Comparison of ENCODE assay signal across 8 cellular contexts in the genomic region with DNA sequence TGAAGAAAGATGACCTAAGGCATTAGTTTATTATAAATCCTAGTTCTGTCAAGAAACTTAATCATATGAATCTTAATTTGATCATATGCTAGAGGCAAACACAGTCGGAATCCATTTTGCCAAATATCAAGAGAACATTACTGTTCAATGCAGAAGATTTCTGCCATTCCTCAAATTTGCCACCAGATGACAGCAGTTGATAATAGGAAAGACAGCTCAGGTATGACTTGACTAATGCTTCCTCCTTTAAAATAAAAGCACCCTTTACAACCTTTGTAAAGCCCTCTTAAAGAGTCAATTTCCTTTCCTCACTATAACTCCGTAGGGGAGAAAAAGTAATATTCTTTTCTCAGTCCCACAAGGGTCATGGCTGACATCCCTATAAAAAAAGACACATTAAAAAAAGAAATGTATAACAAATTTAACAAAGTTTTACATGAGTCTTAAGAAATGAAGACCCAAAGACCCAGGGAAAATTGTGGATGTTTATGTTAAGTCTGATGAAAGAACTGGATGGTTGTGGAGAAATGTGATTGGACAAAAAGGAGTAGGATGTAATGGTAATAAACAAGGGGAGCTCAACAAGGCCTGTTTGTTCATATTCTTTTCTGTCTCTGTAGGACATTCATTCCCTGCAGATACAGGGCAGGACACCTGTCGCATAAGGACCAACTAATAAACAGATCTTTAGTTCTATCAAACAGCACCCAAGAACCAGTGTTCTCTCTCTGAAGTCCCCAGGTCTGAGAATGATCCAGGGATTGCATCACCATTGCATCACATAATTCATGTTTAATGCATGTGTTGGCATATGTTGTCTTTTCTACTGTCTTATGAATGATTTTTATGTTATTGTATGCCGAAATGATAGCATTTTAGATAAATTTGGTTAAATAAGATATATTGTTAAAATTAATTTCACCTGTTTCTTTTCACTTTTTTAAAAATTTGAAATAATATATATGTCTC. TPM values are rescaled to one million over a fixed set of nuclear protein-coding genes. Genes with fewer than 3 reads are reported as not detected.
A peak's percentile ranks its signal among the peaks of the same experiment; 100 is the strongest.
DNase-seq lines count a peak whose midpoint lies in the region; ATAC-seq and TF ChIP-seq lines count a peak whose summit lies in the region.

No MANE protein-coding gene starts in this region.

- H3K9me3 ChIP-seq in Panc1 (ENCODE audit: control insufficient read depth, insufficient read depth, low read depth, low read length) (no peaks in the 10 kb centered on the region), gastrocnemius medialis (no peaks in the 10 kb centered on the region)

- in situ Hi-C loops in Panc1 (cut with HindIII; ENCODE audit: low pct_unique_long_range_greater_than_20kb, low sequenced_read_pairs) (no loop called here), gastrocnemius medialis (cut with MboI; ENCODE audit: low sequenced_read_pairs in 4 of 4) (no loop called here)

- H3K4me1 ChIP-seq in Panc1 (ENCODE audit: control insufficient read depth, insufficient read depth, low read length) (no peaks in the 10 kb centered on the region), gastrocnemius medialis (no peaks in the 10 kb centered on the region)

- no peak overlapping the region for H3K27ac ChIP-seq in Panc1 (ENCODE audit: low read length)
- H3K27ac ChIP-seq in gastrocnemius medialis, result no peak overlapping the region

- H3K4me3 ChIP-seq in Panc1 (ENCODE audit: low read depth in 2 of 2, low read length in 2 of 2), result no peak overlapping the region
- no peak overlapping the region for H3K4me3 ChIP-seq in gastrocnemius medialis

- intact Hi-C loops in Panc1 (cut with micrococcal nuclease; ENCODE audit: unreplicated experiment) (loop anchor here (1.0 to 5.0 kb wide), 2 partner anchors 71 to 99 kb away; no protein-coding TSS in a partner anchor), gastrocnemius medialis (cut with DNase I; ENCODE audit: low total_unique reads) (loop anchor here (2.0 to 10.0 kb wide), 2 partner anchors 72 to 100 kb away; no protein-coding TSS in a partner anchor)

- DNase-seq in DMS153 (lab: John Stamatoyannopoulos, UW), result peak; percentile 33
- peak; percentile 47 for DNase-seq in Panc1 (ENCODE audit: low read depth, low spot score)
- DNase-seq in erythroblast (lab: John Stamatoyannopoulos, UW), result peak; percentile 23 to 68
- DNase-seq in gastrocnemius medialis, result no peak
- no peak for DNase-seq in UCSD-AML1 (lab: John Stamatoyannopoulos, UW; ENCODE audit: unreplicated experiment)
- DNase-seq in NCI-H187 (lab: John Stamatoyannopoulos, UW), result no peak

- no TSS peak for BruUV-seq in Panc1 (replicated peaks; lab: Mats Ljungman, UMichigan)

- ATAC-seq in GM18870 (IDR thresholded peaks at IDR 0.05; ENCODE audit: unreplicated experiment) (peak; percentile 37), HG03442 (IDR thresholded peaks at IDR 0.05; ENCODE audit: unreplicated experiment) (peak; percentile 63), Panc1 (peak; percentile 83), gastrocnemius medialis (peak in 1 of 2 donors; percentile 26)

- TF ChIP-seq POLR2A in erythroblast (IDR thresholded peaks at IDR 0.05; ENCODE audit: low read length) (no peak), gastrocnemius medialis (IDR thresholded peaks at IDR 0.05) (no peak)

- TF ChIP-seq CTCF in Panc1 (IDR thresholded peaks at IDR 0.05) (peak; percentile 76; the same call in 1 of the 2 replicates), gastrocnemius medialis (IDR thresholded peaks at IDR 0.05 in 4 of 5, conservative IDR thresholded peaks at IDR 0.05 in 1 of 5) (peak in 3 of 5 experiments; percentile 49 to 62 (median 52))

- POLR2A ChIA-PET in Panc1 (lab: Charles Lee), result interaction anchor here (0.5 kb wide), 1 partner anchor 187 kb away, joined by 20 read pairs; no protein-coding TSS in a partner anchor

- CTCF ChIA-PET in Panc1 (lab: Charles Lee), result interaction anchor here (0.6 to 1.4 kb wide), 4 partner anchors 10 to 119 kb away, joined by 3 read pairs; no protein-coding TSS in a partner anchor

- H3K27me3 ChIP-seq in Panc1 (ENCODE audit: control insufficient read depth, insufficient read depth, low read length), result 0 out of 2 replicates have a peak, but pooled peaks cover 2% of the 10 kb centered on the region
- H3K27me3 ChIP-seq in gastrocnemius medialis, result no peaks in the 10 kb centered on the region

- no peaks in the 10 kb centered on the region for H3K36me3 ChIP-seq in Panc1 (ENCODE audit: control insufficient read depth, insufficient read depth, low read length)
- H3K36me3 ChIP-seq in gastrocnemius medialis, result no peaks in the 10 kb centered on the region

RNA-seq across cellular contexts. Expression of gene IL17A, which starts 23.0 kb away (rescaled TPM):
- total RNA-seq in Panc1 (2021; ENCODE audit: unreplicated experiment) (not detected), gastrocnemius medialis (not detected)
- not detected for polyA plus RNA-seq in Panc1 (2012; ENCODE audit: insufficient read length)

Comparison
In these comparisons a context has a peak if more than half of its experiments do, and no peak if none do; other contexts are left out.
1. DNase-seq: peak in DMS153 (single experiment), Panc1 (single experiment) and erythroblast (2 of 2); none in gastrocnemius medialis (0 of 2), UCSD-AML1 (single experiment) and NCI-H187 (0 of 2).